In genomic region chr2:26846334-26846863, GRCh38 we compare ENCODE assay signal across 8 cellular contexts. TPM values are rescaled to one million over a fixed set of nuclear protein-coding genes. Genes with fewer than 3 reads are reported as not detected.
DNase-seq lines count a peak whose midpoint lies in the region; ATAC-seq, FAIRE-seq and TF ChIP-seq lines count a peak whose summit lies in the region.

No MANE protein-coding gene starts in this region.

- TF ChIP-seq CTCF in LNCaP clone FGC (IDR thresholded peaks at IDR 0.05; ENCODE audit: control insufficient read depth, extremely low read depth, insufficient read depth) (peak; percentile 83), fibroblast of pulmonary artery (IDR thresholded peaks at IDR 0.05; ENCODE audit: low read length, missing control alignments) (peak; percentile 73), neural crest cell (conservative IDR thresholded peaks at IDR 0.05) (peak; percentile 90), stomach (IDR thresholded peaks at IDR 0.05) (peak in 5 of 7 experiments; percentile 58 to 76 (median 65))

- no peaks in the 10 kb centered on the region for H3K36me3 ChIP-seq in stomach

- H3K4me3 ChIP-seq in LNCaP clone FGC (ENCODE audit: low read depth, low read length) = no peak overlapping the region
- no peak overlapping the region for H3K4me3 ChIP-seq in fibroblast of pulmonary artery (replicated peaks; ENCODE audit: low read depth, low read length)
- no peak overlapping the region for H3K4me3 ChIP-seq in stomach

- peaks cover 32 to 97% (median 80%) of the 10 kb centered on the region in 3 donors for H3K27me3 ChIP-seq in stomach

- FAIRE-seq in RCC 7860 (lab: Jason Lieb, UNC) = no peak

- peak overlapping the region; percentile 50 for H3K27ac Mint-ChIP-seq in activated T-helper 1 cell treated with anti-CD3 and anti-CD28 coated beads, Interleukin-12 subunit alpha, Interleukin-12 subunit beta, Interleukin-2, Interleukin-4 antibody, amounts not matched to agents 30 ng/mL and 10 ng/mL and 1 ng/mL, durations not matched to agents 14 hours and 24 hours and 36 hours
- no peak overlapping the region for H3K27ac Mint-ChIP-seq in neural crest cell (ENCODE audit: unreplicated experiment)

- H3K27ac ChIP-seq in stomach = no peak overlapping the region

- WGBS in stomach, 5 donors = 0 to 2% (median 2%) methylated on average over 4 to 21 of the region's 21 CpGs

- no peaks in the 10 kb centered on the region for H3K4me1 Mint-ChIP-seq in activated T-helper 1 cell treated with anti-CD3 and anti-CD28 coated beads, Interleukin-12 subunit alpha, Interleukin-12 subunit beta, Interleukin-2, Interleukin-4 antibody, amounts not matched to agents 30 ng/mL and 10 ng/mL and 1 ng/mL, durations not matched to agents 14 hours and 24 hours and 36 hours (ENCODE audit: low read depth)
- peaks cover 23% of the 10 kb centered on the region for H3K4me1 Mint-ChIP-seq in neural crest cell

- no peaks in the 10 kb centered on the region for H3K9me3 Mint-ChIP-seq in activated T-helper 1 cell treated with anti-CD3 and anti-CD28 coated beads, Interleukin-12 subunit alpha, Interleukin-12 subunit beta, Interleukin-2, Interleukin-4 antibody, amounts not matched to agents 30 ng/mL and 10 ng/mL and 1 ng/mL, durations not matched to agents 14 hours and 24 hours and 36 hours
- H3K9me3 Mint-ChIP-seq in neural crest cell = no peaks in the 10 kb centered on the region

- peaks cover 45% of the 10 kb centered on the region for H3K27me3 Mint-ChIP-seq in activated T-helper 1 cell treated with anti-CD3 and anti-CD28 coated beads, Interleukin-12 subunit alpha, Interleukin-12 subunit beta, Interleukin-2, Interleukin-4 antibody, amounts not matched to agents 30 ng/mL and 10 ng/mL and 1 ng/mL, durations not matched to agents 14 hours and 24 hours and 36 hours (ENCODE audit: insufficient read depth)
- H3K27me3 Mint-ChIP-seq in neural crest cell (ENCODE audit: low read depth) = peaks cover 44% of the 10 kb centered on the region

- no peak for ATAC-seq in HG03469 (IDR thresholded peaks at IDR 0.05; ENCODE audit: unreplicated experiment)

- no peak for TF ChIP-seq POLR2A in stomach (IDR thresholded peaks at IDR 0.05)

- DNase-seq in DMS79 (lab: John Stamatoyannopoulos, UW) (peak; percentile 54), LNCaP clone FGC (ENCODE audit: low read depth) (peak; percentile 35), RCC 7860 (ENCODE audit: low spot score) (peak; percentile 58), fibroblast of pulmonary artery (ENCODE audit: low read depth) (peak; percentile 81), neural crest cell (ENCODE audit: low read depth, low spot score) (peak; percentile 71), stomach (peak; percentile 67)
- DNase-seq in activated T-helper 1 cell treated with anti-CD3 and anti-CD28 coated beads, Interleukin-12 subunit alpha, Interleukin-12 subunit beta, Interleukin-2, Interleukin-4 antibody, amounts not matched to agents 30 ng/mL and 10 ng/mL and 1 ng/mL, durations not matched to agents 14 hours and 24 hours and 36 hours (ENCODE audit: low spot score) = peak; percentile 50

- no peaks in the 10 kb centered on the region for H3K36me3 Mint-ChIP-seq in activated T-helper 1 cell treated with anti-CD3 and anti-CD28 coated beads, Interleukin-12 subunit alpha, Interleukin-12 subunit beta, Interleukin-2, Interleukin-4 antibody, amounts not matched to agents 30 ng/mL and 10 ng/mL and 1 ng/mL, durations not matched to agents 14 hours and 24 hours and 36 hours (ENCODE audit: low read depth)
- H3K36me3 Mint-ChIP-seq in neural crest cell (ENCODE audit: low read depth) = no peaks in the 10 kb centered on the region

- H3K9me3 ChIP-seq in stomach = no peaks in the 10 kb centered on the region

- H3K4me1 ChIP-seq in stomach = peaks cover 32 to 40% (median 37%) of the 10 kb centered on the region in 4 donors

- no peak for TF ChIP-seq EP300 in stomach (IDR thresholded peaks at IDR 0.05)

- intact Hi-C loops in activated T-helper 1 cell treated with anti-CD3 and anti-CD28 coated beads, Interleukin-12 subunit alpha, Interleukin-12 subunit beta, Interleukin-2, Interleukin-4 antibody, amounts not matched to agents 30 ng/mL and 10 ng/mL and 1 ng/mL, durations not matched to agents 14 hours and 24 hours and 36 hours (cut with micrococcal nuclease) = loop anchor here (1.0 to 2.0 kb wide), 4 partner anchors 76 to 418 kb away; no protein-coding TSS in a partner anchor
- intact Hi-C loops in stomach (cut with DNase I; ENCODE audit: low total_unique reads) = loop anchor here (5.0 kb wide), 1 partner anchor 96 kb away; no protein-coding TSS in a partner anchor

- H3K4me3 Mint-ChIP-seq in activated T-helper 1 cell treated with anti-CD3 and anti-CD28 coated beads, Interleukin-12 subunit alpha, Interleukin-12 subunit beta, Interleukin-2, Interleukin-4 antibody, amounts not matched to agents 30 ng/mL and 10 ng/mL and 1 ng/mL, durations not matched to agents 14 hours and 24 hours and 36 hours = peak overlapping the region; percentile 65
- peak overlapping the region; percentile 96 for H3K4me3 Mint-ChIP-seq in neural crest cell

RNA-seq across cellular contexts. Expression of gene DPYSL5, which starts 1.5 kb away (rescaled TPM):
- total RNA-seq in activated T-helper 1 cell treated with anti-CD3 and anti-CD28 coated beads, Interleukin-12 subunit alpha, Interleukin-12 subunit beta, Interleukin-2, Interleukin-4 antibody, amounts not matched to agents 30 ng/mL and 10 ng/mL and 1 ng/mL, durations not matched to agents 14 hours and 24 hours and 36 hours = 0.23 TPM in 1 of 2 replicates, not detected in the other
- total RNA-seq in neural crest cell = 201 and 203 TPM in 2 replicates
- under 1 TPM in 1 of 5 donors, not detected in 4; 0.55 TPM for total RNA-seq in stomach
- under 1 TPM in 1 of 3 donors, not detected in 2; 0.06 TPM for polyA plus RNA-seq in stomach

Comparison
In these comparisons a context has a peak if more than half of its experiments do, and no peak if none do; other contexts are left out.
1. RNA of gene DPYSL5, which starts 1.5 kb away (total RNA-seq): 201 to 203 TPM in neural crest cell; 0.23 TPM in activated T-helper 1 cell treated with anti-CD3 and anti-CD28 coated beads, Interleukin-12 subunit alpha, Interleukin-12 subunit beta, Interleukin-2, Interleukin-4 antibody, amounts not matched to agents 30 ng/mL and 10 ng/mL and 1 ng/mL, durations not matched to agents 14 hours and 24 hours and 36 hours and 0.55 TPM in stomach; every median in the first group is over 100 times any median in the second.
2. Peak in every context shown above with its lines, with median percentiles within 50 percentile points of each other: DNase-seq and CTCF ChIP-seq.